1 cellular context compared by ENCODE assay signal in the genomic region with DNA sequence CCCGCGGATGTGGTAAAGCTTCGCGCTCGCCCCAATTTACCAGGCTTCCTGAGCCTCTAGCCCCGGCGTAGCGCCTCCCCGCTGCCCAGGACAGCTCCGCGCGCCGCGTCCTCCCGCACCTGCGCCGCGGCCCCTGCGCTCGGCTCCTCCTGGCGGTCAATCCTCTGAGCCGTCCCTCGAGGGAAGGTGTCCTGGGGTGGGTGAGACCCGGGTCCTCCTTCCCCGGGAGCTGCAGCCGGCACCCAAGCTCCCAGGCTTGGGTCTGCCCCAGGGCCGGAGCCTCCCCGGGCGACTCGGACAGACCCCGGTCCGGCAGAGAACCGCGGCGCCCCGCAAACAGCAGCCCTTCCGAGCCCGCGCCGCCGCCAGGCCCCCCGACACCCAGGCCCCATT.
TF ChIP-seq lines count a peak whose summit lies in the region.

No MANE protein-coding gene starts in this region.

TF ChIP-seq in HepG2, 621 proteins besides CTCF, POLR2A, EP300 and RAD21 (continued from another document):
- TF ChIP-seq, protein P1, sequence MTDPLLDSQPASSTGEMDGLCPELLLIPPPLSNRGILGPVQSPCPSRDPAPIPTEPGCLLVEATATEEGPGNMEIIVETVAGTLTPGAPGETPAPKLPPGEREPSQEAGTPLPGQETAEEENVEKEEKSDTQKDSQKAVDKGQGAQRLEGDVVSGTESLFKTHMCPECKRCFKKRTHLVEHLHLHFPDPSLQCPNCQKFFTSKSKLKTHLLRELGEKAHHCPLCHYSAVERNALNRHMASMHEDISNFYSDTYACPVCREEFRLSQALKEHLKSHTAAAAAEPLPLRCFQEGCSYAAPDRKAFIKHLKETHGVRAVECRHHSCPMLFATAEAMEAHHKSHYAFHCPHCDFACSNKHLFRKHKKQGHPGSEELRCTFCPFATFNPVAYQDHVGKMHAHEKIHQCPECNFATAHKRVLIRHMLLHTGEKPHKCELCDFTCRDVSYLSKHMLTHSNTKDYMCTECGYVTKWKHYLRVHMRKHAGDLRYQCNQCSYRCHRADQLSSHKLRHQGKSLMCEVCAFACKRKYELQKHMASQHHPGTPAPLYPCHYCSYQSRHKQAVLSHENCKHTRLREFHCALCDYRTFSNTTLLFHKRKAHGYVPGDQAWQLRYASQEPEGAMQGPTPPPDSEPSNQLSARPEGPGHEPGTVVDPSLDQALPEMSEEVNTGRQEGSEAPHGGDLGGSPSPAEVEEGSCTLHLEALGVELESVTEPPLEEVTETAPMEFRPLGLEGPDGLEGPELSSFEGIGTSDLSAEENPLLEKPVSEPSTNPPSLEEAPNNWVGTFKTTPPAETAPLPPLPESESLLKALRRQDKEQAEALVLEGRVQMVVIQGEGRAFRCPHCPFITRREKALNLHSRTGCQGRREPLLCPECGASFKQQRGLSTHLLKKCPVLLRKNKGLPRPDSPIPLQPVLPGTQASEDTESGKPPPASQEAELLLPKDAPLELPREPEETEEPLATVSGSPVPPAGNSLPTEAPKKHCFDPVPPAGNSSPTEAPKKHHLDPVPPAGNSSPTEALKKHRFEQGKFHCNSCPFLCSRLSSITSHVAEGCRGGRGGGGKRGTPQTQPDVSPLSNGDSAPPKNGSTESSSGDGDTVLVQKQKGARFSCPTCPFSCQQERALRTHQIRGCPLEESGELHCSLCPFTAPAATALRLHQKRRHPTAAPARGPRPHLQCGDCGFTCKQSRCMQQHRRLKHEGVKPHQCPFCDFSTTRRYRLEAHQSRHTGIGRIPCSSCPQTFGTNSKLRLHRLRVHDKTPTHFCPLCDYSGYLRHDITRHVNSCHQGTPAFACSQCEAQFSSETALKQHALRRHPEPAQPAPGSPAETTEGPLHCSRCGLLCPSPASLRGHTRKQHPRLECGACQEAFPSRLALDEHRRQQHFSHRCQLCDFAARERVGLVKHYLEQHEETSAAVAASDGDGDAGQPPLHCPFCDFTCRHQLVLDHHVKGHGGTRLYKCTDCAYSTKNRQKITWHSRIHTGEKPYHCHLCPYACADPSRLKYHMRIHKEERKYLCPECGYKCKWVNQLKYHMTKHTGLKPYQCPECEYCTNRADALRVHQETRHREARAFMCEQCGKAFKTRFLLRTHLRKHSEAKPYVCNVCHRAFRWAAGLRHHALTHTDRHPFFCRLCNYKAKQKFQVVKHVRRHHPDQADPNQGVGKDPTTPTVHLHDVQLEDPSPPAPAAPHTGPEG (CRISPR knock-in tag; IDR thresholded peaks at IDR 0.05): 0 out of 2 replicates have a peak, but pooled peaks have one; percentile 1
- TF ChIP-seq ZBTB8A (CRISPR knock-in tag; IDR thresholded peaks at IDR 0.05; ENCODE audit: borderline replicate concordance, low read depth) (0 out of 2 replicates have a peak, but pooled peaks have one; percentile 37), SCMH1 (CRISPR knock-in tag; IDR thresholded peaks at IDR 0.05; ENCODE audit: borderline replicate concordance) (no peak), ZNF720 (CRISPR knock-in tag; IDR thresholded peaks at IDR 0.05) (no peak), ZNF367 (CRISPR knock-in tag; IDR thresholded peaks at IDR 0.05; ENCODE audit: borderline replicate concordance) (0 out of 2 replicates have a peak, but pooled peaks have one; percentile 1), FOXK1 (CRISPR knock-in tag; IDR thresholded peaks at IDR 0.05; ENCODE audit: borderline replicate concordance, low read depth) (0 out of 2 replicates have a peak, but pooled peaks have one; percentile 17), SAP130 (CRISPR knock-in tag; IDR thresholded peaks at IDR 0.05; ENCODE audit: low read depth) (0 out of 2 replicates have a peak, but pooled peaks have one; percentile 30), HNRNPK (IDR thresholded peaks at IDR 0.05; ENCODE audit: low read depth, low read length, poor library complexity, severe bottlenecking) (peak; percentile 65), CCDC6 (CRISPR knock-in tag; IDR thresholded peaks at IDR 0.05) (peak; percentile 81; the same call in 1 of the 2 replicates)
- TF ChIP-seq, protein P2, sequence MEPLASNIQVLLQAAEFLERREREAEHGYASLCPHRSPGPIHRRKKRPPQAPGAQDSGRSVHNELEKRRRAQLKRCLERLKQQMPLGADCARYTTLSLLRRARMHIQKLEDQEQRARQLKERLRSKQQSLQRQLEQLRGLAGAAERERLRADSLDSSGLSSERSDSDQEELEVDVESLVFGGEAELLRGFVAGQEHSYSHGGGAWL (CRISPR knock-in tag; IDR thresholded peaks at IDR 0.05): 0 out of 2 replicates have a peak, but pooled peaks have one; percentile 25
